In genomic region chr15:100710213-100710612, GRCh38 we compare ENCODE assay signal across 14 cellular contexts.
"Had no signal": no experiment of that assay in that cellular context is flagged by ENCODE, and none has a peak within 500 bp of the region (broad histone marks: within the 10 kb centered on the region; RNA-seq: fewer than 3 reads in every experiment).

No MANE protein-coding gene starts in this region.

- H3K27ac ChIP-seq: colonic mucosa had no signal

- H3K4me3 Mint-ChIP-seq: activated CD8-positive, alpha-beta memory T cell treated with anti-CD3 and anti-CD28 coated beads, Interleukin-2, amount 10 ng/mL, durations not matched to agents 7 days and 5 days; activated T-cell treated with anti-CD3 and anti-CD28 coated beads, Interleukin-2, amount 50 U/mL, for 4 hours; nephron progenitor cell had no signal

- H3K4me1 ChIP-seq: colonic mucosa had no signal

- DNase-seq: activated CD4-positive, alpha-beta T cell treated with anti-CD3 and anti-CD28 coated beads, Interleukin-2, amount 50 U/mL, for 4 hours; activated CD8-positive, alpha-beta memory T cell treated with anti-CD3 and anti-CD28 coated beads, Interleukin-2, amount 10 ng/mL, durations not matched to agents 7 days and 5 days; activated gamma-delta T cell; activated T-cell treated with anti-CD3 and anti-CD28 coated beads, Interleukin-2, amount 50 U/mL, for 4 hours; colonic mucosa; effector CD4-positive, alpha-beta T cell; mesenchymal stem cell; nephron progenitor cell; stimulated activated CD4-positive, alpha-beta T cell treated with anti-CD3 and anti-CD28 coated beads, Interleukin-4, amount 100 ng/mL, for 24 hours; transverse colon had no signal

- FAIRE-seq: astrocyte, frontal cortex had no signal

- H3K36me3 ChIP-seq: colonic mucosa, heart left ventricle, transverse colon had no signal

- H3K4me3 ChIP-seq: colonic mucosa, heart left ventricle, transverse colon had no signal

- H3K9me3 ChIP-seq: colonic mucosa, heart left ventricle, transverse colon had no signal

- H3K27ac Mint-ChIP-seq: activated CD8-positive, alpha-beta memory T cell treated with anti-CD3 and anti-CD28 coated beads, Interleukin-2, amount 10 ng/mL, durations not matched to agents 7 days and 5 days; nephron progenitor cell had no signal

- H3K27me3 ChIP-seq: colonic mucosa, heart left ventricle, transverse colon had no signal

- H3K4me1 Mint-ChIP-seq: activated CD8-positive, alpha-beta memory T cell treated with anti-CD3 and anti-CD28 coated beads, Interleukin-2, amount 10 ng/mL, durations not matched to agents 7 days and 5 days had no signal

- ATAC-seq: activated CD4-positive, CD25-positive, alpha-beta regulatory T cell treated with anti-CD3 and anti-CD28 coated beads, Interleukin-2, amount 50 U/mL, for 24 hours; activated CD8-positive, alpha-beta memory T cell treated with anti-CD3 and anti-CD28 coated beads, Interleukin-2, amount 10 ng/mL, durations not matched to agents 7 days and 5 days; activated T-cell treated with anti-CD3 and anti-CD28 coated beads, Interleukin-2, amount 50 U/mL, for 4 hours; heart left ventricle had no signal
